35 cellular contexts compared by ENCODE assay signal in genomic region chr3:8723612-8724011, GRCh38. TPM values are rescaled to one million over a fixed set of nuclear protein-coding genes. Genes with fewer than 3 reads are reported as not detected.
"Had no signal": no experiment of that assay in that cellular context is flagged by ENCODE, and none has a peak within 500 bp of the region (broad histone marks: within the 10 kb centered on the region; RNA-seq: fewer than 3 reads in every experiment).

No MANE protein-coding gene starts in this region.

- H3K9me3 Mint-ChIP-seq: activated CD8-positive, alpha-beta T cell treated with anti-CD3 and anti-CD28 coated beads for 36 hours; dendritic cell treated with granulocyte-macrophage colony-stimulating factor and Interleukin-4, amounts not matched to agents 40 ng/mL and 50 ng/mL, for 4 days had no signal

- H3K27ac Mint-ChIP-seq: activated B cell treated with CpG ODN at 0.5 μM for 24 hours; activated CD8-positive, alpha-beta T cell treated with anti-CD3 and anti-CD28 coated beads for 36 hours; activated naive CD4-positive, alpha-beta T cell treated with anti-CD3 and anti-CD28 coated beads, Interleukin-2, amount 10 ng/mL, durations not matched to agents 7 days and 5 days; activated naive CD4-positive, alpha-beta T cell treated with anti-CD3 and anti-CD28 coated beads, Interleukin-2, amount 50 U/mL, for 72 hours; activated naive CD8-positive, alpha-beta T cell treated with anti-CD3 and anti-CD28 coated beads, Interleukin-2, amount 10 ng/mL, durations not matched to agents 7 days and 5 days; activated T-helper 17 cell treated with anti-CD3 and anti-CD28 coated beads, Interleukin-2, amount 50 U/mL, for 72 hours; brain; dendritic cell treated with granulocyte-macrophage colony-stimulating factor and Interleukin-4, amounts not matched to agents 40 ng/mL and 50 ng/mL, for 4 days; effector memory CD8-positive, alpha-beta T cell; T-helper 17 cell; T-helper 2 cell treated with Interferon-gamma antibody and Interleukin-4, amounts not matched to agents 5 μg/mL and 100 μg/mL, for 36 hours had no signal

- H3K4me3 ChIP-seq: ascending aorta, breast epithelium, cardiac muscle cell, colonic mucosa, esophagus muscularis mucosa, gastrocnemius medialis, heart left ventricle had no signal

- DNase-seq: activated B cell treated with CpG ODN at 0.5 μM for 24 hours; activated CD4-positive, alpha-beta T cell treated with anti-CD3 and anti-CD28 coated beads for 48 hours; activated CD4-positive, alpha-beta T cell treated with anti-CD3 and anti-CD28 coated beads, Interleukin-2, amount 50 U/mL, for 1 hour; activated CD4-positive, alpha-beta T cell treated with anti-CD3 and anti-CD28 coated beads, Interleukin-2, amount 50 U/mL, for 48 hours; activated CD8-positive, alpha-beta memory T cell treated with anti-CD3 and anti-CD28 coated beads for 24 hours; activated CD8-positive, alpha-beta T cell treated with anti-CD3 and anti-CD28 coated beads for 36 hours; activated gamma-delta T cell; activated naive CD4-positive, alpha-beta T cell; activated naive CD4-positive, alpha-beta T cell treated with anti-CD3 and anti-CD28 coated beads, Interleukin-2, amount 10 ng/mL, durations not matched to agents 7 days and 5 days; activated naive CD8-positive, alpha-beta T cell treated with anti-CD3 and anti-CD28 coated beads, Interleukin-2, amount 10 ng/mL, durations not matched to agents 7 days and 5 days; activated T-cell treated with anti-CD3 and anti-CD28 coated beads, Interleukin-2, amount 50 U/mL, for 4 hours; central memory CD4-positive, alpha-beta T cell; cerebellar nuclear complex; colonic mucosa; effector CD4-positive, alpha-beta T cell; effector memory CD8-positive, alpha-beta T cell; erythroblast; foreskin keratinocyte; gastrocnemius medialis; glutamatergic neuron; heart left ventricle; T-helper 1 cell; T-helper 17 cell had no signal

- H3K9me3 ChIP-seq: ascending aorta, colonic mucosa, gastrocnemius medialis had no signal

- H3K36me3 ChIP-seq: ascending aorta, breast epithelium, cardiac muscle cell, colonic mucosa, esophagus muscularis mucosa, gastrocnemius medialis, heart left ventricle had no signal

- H3K4me1 ChIP-seq: ascending aorta, breast epithelium, colonic mucosa, esophagus muscularis mucosa, gastrocnemius medialis, heart left ventricle had no signal

- ATAC-seq: activated CD4-positive, CD25-positive, alpha-beta regulatory T cell treated with anti-CD3 and anti-CD28 coated beads, Interleukin-2, amount 50 U/mL, for 24 hours; activated CD8-positive, alpha-beta T cell treated with anti-CD3 and anti-CD28 coated beads for 36 hours; activated naive CD4-positive, alpha-beta T cell treated with anti-CD3 and anti-CD28 coated beads, Interleukin-2, amount 50 U/mL, for 72 hours; activated T-cell treated with anti-CD3 and anti-CD28 coated beads, Interleukin-2, amount 50 U/mL, for 4 hours; activated T-helper 17 cell treated with anti-CD3 and anti-CD28 coated beads, Interleukin-2, amount 50 U/mL, for 72 hours; effector memory CD8-positive, alpha-beta T cell; gastrocnemius medialis; heart left ventricle; T-helper 17 cell had no signal

- H3K27me3 Mint-ChIP-seq: activated B cell treated with CpG ODN at 0.5 μM for 24 hours; activated CD8-positive, alpha-beta T cell treated with anti-CD3 and anti-CD28 coated beads for 36 hours; activated naive CD8-positive, alpha-beta T cell treated with anti-CD3 and anti-CD28 coated beads, Interleukin-2, amount 10 ng/mL, durations not matched to agents 7 days and 5 days; activated T-helper 17 cell treated with anti-CD3 and anti-CD28 coated beads, Interleukin-2, amount 50 U/mL, for 72 hours; brain; dendritic cell treated with granulocyte-macrophage colony-stimulating factor and Interleukin-4, amounts not matched to agents 40 ng/mL and 50 ng/mL, for 4 days; T-helper 17 cell had no signal

- FAIRE-seq: TTC549 had no signal

- H3K36me3 Mint-ChIP-seq: activated naive CD4-positive, alpha-beta T cell treated with anti-CD3 and anti-CD28 coated beads, Interleukin-2, amount 10 ng/mL, durations not matched to agents 7 days and 5 days; activated naive CD8-positive, alpha-beta T cell treated with anti-CD3 and anti-CD28 coated beads, Interleukin-2, amount 10 ng/mL, durations not matched to agents 7 days and 5 days had no signal

- H3K27me3 ChIP-seq: ascending aorta, breast epithelium, cardiac muscle cell, colonic mucosa, esophagus muscularis mucosa, foreskin keratinocyte, gastrocnemius medialis, heart left ventricle had no signal

- H3K4me1 Mint-ChIP-seq: activated B cell treated with CpG ODN at 0.5 μM for 24 hours; activated naive CD4-positive, alpha-beta T cell treated with anti-CD3 and anti-CD28 coated beads, Interleukin-2, amount 10 ng/mL, durations not matched to agents 7 days and 5 days; activated naive CD8-positive, alpha-beta T cell treated with anti-CD3 and anti-CD28 coated beads, Interleukin-2, amount 10 ng/mL, durations not matched to agents 7 days and 5 days; activated T-helper 17 cell treated with anti-CD3 and anti-CD28 coated beads, Interleukin-2, amount 50 U/mL, for 72 hours; T-helper 17 cell had no signal

- H3K27ac ChIP-seq: ascending aorta, breast epithelium, cardiac muscle cell, colonic mucosa, esophagus muscularis mucosa, foreskin keratinocyte, gastrocnemius medialis, heart left ventricle, VCaP had no signal

- H3K4me3 Mint-ChIP-seq: activated B cell treated with CpG ODN at 0.5 μM for 24 hours; activated CD8-positive, alpha-beta T cell treated with anti-CD3 and anti-CD28 coated beads for 36 hours; activated naive CD4-positive, alpha-beta T cell treated with anti-CD3 and anti-CD28 coated beads, Interleukin-2, amount 10 ng/mL, durations not matched to agents 7 days and 5 days; activated naive CD8-positive, alpha-beta T cell treated with anti-CD3 and anti-CD28 coated beads, Interleukin-2, amount 10 ng/mL, durations not matched to agents 7 days and 5 days; activated T-cell treated with anti-CD3 and anti-CD28 coated beads, Interleukin-2, amount 50 U/mL, for 4 hours; activated T-helper 17 cell treated with anti-CD3 and anti-CD28 coated beads, Interleukin-2, amount 50 U/mL, for 72 hours; brain; dendritic cell treated with granulocyte-macrophage colony-stimulating factor and Interleukin-4, amounts not matched to agents 40 ng/mL and 50 ng/mL, for 4 days; effector memory CD8-positive, alpha-beta T cell; T-helper 17 cell; T-helper 2 cell treated with Interferon-gamma antibody and Interleukin-4, amounts not matched to agents 5 μg/mL and 100 μg/mL, for 36 hours had no signal

RNA-seq across cellular contexts. Expression of gene CAV3, which starts 10.0 kb away (rescaled TPM):
- total RNA-seq: activated B cell treated with CpG ODN at 0.5 μM for 24 hours; activated CD8-positive, alpha-beta T cell treated with anti-CD3 and anti-CD28 coated beads for 36 hours; activated naive CD4-positive, alpha-beta T cell treated with anti-CD3 and anti-CD28 coated beads, Interleukin-2, amount 50 U/mL, for 72 hours; activated naive CD8-positive, alpha-beta T cell treated with anti-CD3 and anti-CD28 coated beads, Interleukin-2, amount 10 ng/mL, durations not matched to agents 7 days and 5 days; activated T-cell treated with anti-CD3 and anti-CD28 coated beads, Interleukin-2, amount 50 U/mL, for 4 hours; activated T-helper 17 cell treated with anti-CD3 and anti-CD28 coated beads, Interleukin-2, amount 50 U/mL, for 72 hours; ascending aorta; breast epithelium; colonic mucosa; esophagus muscularis mucosa; foreskin keratinocyte; T-helper 17 cell had no signal
- polyA plus RNA-seq: foreskin keratinocyte had no signal
